22 cellular contexts compared by ENCODE assay signal in the genomic region with DNA sequence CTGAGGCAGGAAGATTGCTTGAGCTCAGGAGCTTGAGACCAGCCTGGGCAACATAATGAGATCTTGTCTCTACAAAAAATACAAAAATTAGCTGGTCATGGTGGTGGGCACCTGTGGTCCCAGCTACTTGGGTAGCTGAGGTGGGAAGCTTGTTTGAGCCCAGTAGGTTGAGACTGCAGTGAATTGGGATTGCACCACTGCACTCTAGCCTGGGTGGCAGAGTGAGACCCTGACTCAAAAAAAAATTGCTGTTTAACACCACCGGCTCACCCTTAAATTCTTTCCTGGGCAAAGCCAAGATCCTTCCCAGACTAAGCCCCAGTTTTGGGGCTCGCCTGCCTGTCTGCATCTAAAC. TPM values are rescaled to one million over a fixed set of nuclear protein-coding genes. Genes with fewer than 3 reads are reported as not detected.
DNase-seq lines count a peak whose midpoint lies in the region; ATAC-seq and TF ChIP-seq lines count a peak whose summit lies in the region.
"Had no signal": no experiment of that assay in that cellular context is flagged by ENCODE, and none has a peak within 500 bp of the region (broad histone marks: within the 10 kb centered on the region; RNA-seq: fewer than 3 reads in every experiment).

No MANE protein-coding gene starts in this region.

- H3K4me3 ChIP-seq in Loucy (ENCODE audit: low read length, poor library complexity, severe bottlenecking) = no peak overlapping the region
- H3K4me3 ChIP-seq: cardiac muscle cell, ovary, testis had no signal

- H3K27me3 ChIP-seq in Loucy (ENCODE audit: insufficient read depth, low read length, poor library complexity, severe bottlenecking) = no peaks in the 10 kb centered on the region
- H3K27me3 ChIP-seq: cardiac muscle cell, ovary, testis had no signal

- no peaks in the 10 kb centered on the region for H3K9me2 ChIP-seq in Loucy (replicated peaks; ENCODE audit: low read depth, low read length)

- H3K4me3 Mint-ChIP-seq in stimulated activated memory B cell treated with anti-CD40 and anti-IgM and Interleukin-4, amounts not matched to agents 10 μg/mL and 1 μg/mL and 100 μg/mL, for 72 hours = no peak overlapping the region
- H3K4me3 Mint-ChIP-seq in WTC11 = no peak overlapping the region
- H3K4me3 Mint-ChIP-seq: activated naive CD8-positive, alpha-beta T cell treated with anti-CD3 and anti-CD28 coated beads, Interleukin-2, amount 10 ng/mL, durations not matched to agents 7 days and 5 days; activated T-cell treated with anti-CD3 and anti-CD28 coated beads, Interleukin-2, amount 50 U/mL, for 24 hours; T-cell had no signal

- peak overlapping the region; percentile 25; the same call in 1 of the 2 replicates for H2AFZ ChIP-seq in Loucy (ENCODE audit: low read length)

- H4K20me1 ChIP-seq in Loucy (ENCODE audit: insufficient read depth, low read length, poor library complexity, severe bottlenecking) = no peaks in the 10 kb centered on the region

- no peak for DNase-seq in T-helper 1 cell
- DNase-seq in NOMO-1 treated with DMSO at 0.1 percent for 48 hours (lab: John Stamatoyannopoulos, UW; ENCODE audit: unreplicated experiment) = no peak
- no peak for DNase-seq in left lobe of liver (ENCODE audit: low spot score)
- no peak for DNase-seq in WTC11 (ENCODE audit: low spot score)
- DNase-seq: activated CD4-positive, alpha-beta T cell treated with anti-CD3 and anti-CD28 coated beads, Interleukin-2, amount 50 U/mL, for 1 hour; activated CD4-positive, CD25-positive, alpha-beta regulatory T cell; activated gamma-delta T cell; activated naive CD8-positive, alpha-beta T cell treated with anti-CD3 and anti-CD28 coated beads, Interleukin-2, amount 10 ng/mL, durations not matched to agents 7 days and 5 days; activated T-cell treated with anti-CD3 and anti-CD28 coated beads, Interleukin-2, amount 50 U/mL, for 24 hours; effector CD8-positive, alpha-beta T cell; GOT3; left colon; NCI-H2171; ovary; stimulated activated naive CD8-positive, alpha-beta T cell treated with anti-CD3 and anti-CD28 coated beads, Interleukin-15, Interleukin-2, amounts not matched to agents 100 U/mL and 50 U/mL, for 24 hours; T-cell had no signal

- no peaks in the 10 kb centered on the region for H3K79me2 ChIP-seq in Loucy (ENCODE audit: insufficient read depth, low read length)

- ATAC-seq in GM19035 (IDR thresholded peaks at IDR 0.05; ENCODE audit: unreplicated experiment) = peak; percentile 5
- ATAC-seq in GM21825 (IDR thresholded peaks at IDR 0.05; ENCODE audit: unreplicated experiment) = peak; percentile 2
- no peak for ATAC-seq in stimulated activated memory B cell treated with anti-CD40 and anti-IgM and Interleukin-4, amounts not matched to agents 10 μg/mL and 1 μg/mL and 100 μg/mL, for 72 hours
- no peak for ATAC-seq in left lobe of liver
- no peak for ATAC-seq in WTC11
- ATAC-seq: T-cell had no signal

- H3K27ac Mint-ChIP-seq in stimulated activated memory B cell treated with anti-CD40 and anti-IgM and Interleukin-4, amounts not matched to agents 10 μg/mL and 1 μg/mL and 100 μg/mL, for 72 hours = peak overlapping the region; percentile 100
- no peak overlapping the region for H3K27ac Mint-ChIP-seq in WTC11
- H3K27ac Mint-ChIP-seq: activated naive CD8-positive, alpha-beta T cell treated with anti-CD3 and anti-CD28 coated beads, Interleukin-2, amount 10 ng/mL, durations not matched to agents 7 days and 5 days; activated T-cell treated with anti-CD3 and anti-CD28 coated beads, Interleukin-2, amount 50 U/mL, for 24 hours; T-cell had no signal

- no peaks in the 10 kb centered on the region for H3K9me3 ChIP-seq in Loucy (ENCODE audit: insufficient read depth, low read depth, low read length)
- H3K9me3 ChIP-seq: ovary, testis had no signal

- H3K27me3 Mint-ChIP-seq in stimulated activated memory B cell treated with anti-CD40 and anti-IgM and Interleukin-4, amounts not matched to agents 10 μg/mL and 1 μg/mL and 100 μg/mL, for 72 hours = no peaks in the 10 kb centered on the region
- no peaks in the 10 kb centered on the region for H3K27me3 Mint-ChIP-seq in WTC11 (ENCODE audit: low read depth)
- H3K27me3 Mint-ChIP-seq: activated T-cell treated with anti-CD3 and anti-CD28 coated beads, Interleukin-2, amount 50 U/mL, for 24 hours; T-cell had no signal

- no peak overlapping the region for H3K9ac ChIP-seq in Loucy (ENCODE audit: low read depth, low read length, poor library complexity, severe bottlenecking)

- no peaks in the 10 kb centered on the region for H3F3A ChIP-seq in Loucy (ENCODE audit: low read depth)

- H3K9me3 Mint-ChIP-seq in stimulated activated memory B cell treated with anti-CD40 and anti-IgM and Interleukin-4, amounts not matched to agents 10 μg/mL and 1 μg/mL and 100 μg/mL, for 72 hours = no peaks in the 10 kb centered on the region
- H3K9me3 Mint-ChIP-seq in WTC11 = no peaks in the 10 kb centered on the region
- H3K9me3 Mint-ChIP-seq: activated naive CD8-positive, alpha-beta T cell treated with anti-CD3 and anti-CD28 coated beads, Interleukin-2, amount 10 ng/mL, durations not matched to agents 7 days and 5 days; activated T-cell treated with anti-CD3 and anti-CD28 coated beads, Interleukin-2, amount 50 U/mL, for 24 hours; T-cell had no signal

- H3K4me1 Mint-ChIP-seq in stimulated activated memory B cell treated with anti-CD40 and anti-IgM and Interleukin-4, amounts not matched to agents 10 μg/mL and 1 μg/mL and 100 μg/mL, for 72 hours = peaks cover 55% of the 10 kb centered on the region
- peaks cover 30% of the 10 kb centered on the region for H3K4me1 Mint-ChIP-seq in WTC11
- H3K4me1 Mint-ChIP-seq: activated naive CD8-positive, alpha-beta T cell treated with anti-CD3 and anti-CD28 coated beads, Interleukin-2, amount 10 ng/mL, durations not matched to agents 7 days and 5 days had no signal

- no peaks in the 10 kb centered on the region for H3K36me3 ChIP-seq in Loucy (ENCODE audit: insufficient read depth, low read length)
- H3K36me3 ChIP-seq: cardiac muscle cell, ovary had no signal

- no peaks in the 10 kb centered on the region for H3K4me1 ChIP-seq in Loucy (ENCODE audit: insufficient read depth, low read length, poor library complexity, severe bottlenecking)

- peaks cover 25% of the 10 kb centered on the region for H3K36me3 Mint-ChIP-seq in stimulated activated memory B cell treated with anti-CD40 and anti-IgM and Interleukin-4, amounts not matched to agents 10 μg/mL and 1 μg/mL and 100 μg/mL, for 72 hours
- no peaks in the 10 kb centered on the region for H3K36me3 Mint-ChIP-seq in WTC11
- H3K36me3 Mint-ChIP-seq: activated naive CD8-positive, alpha-beta T cell treated with anti-CD3 and anti-CD28 coated beads, Interleukin-2, amount 10 ng/mL, durations not matched to agents 7 days and 5 days; T-cell had no signal

- CTCF ChIA-PET in WTC11 (lab: Charles Lee) = interaction anchor here (0.6 to 2.3 kb wide), 19 partner anchors 8 to 270 kb away, joined by 3 to 66 read pairs (median 5); a partner anchor contains a TSS

- POLR2A ChIA-PET in WTC11 (lab: Charles Lee) = interaction anchor here (0.9 to 1.3 kb wide), 3 partner anchors 14 to 25 kb away, joined by 3 to 4 read pairs (median 3); no protein-coding TSS in a partner anchor

- H3K4me2 ChIP-seq in Loucy (ENCODE audit: low read depth, low read length, poor library complexity, severe bottlenecking) = no peak overlapping the region

- TF ChIP-seq CTCF in Loucy (conservative IDR thresholded peaks at IDR 0.05; ENCODE audit: low read length) (no peak), WTC11 (IDR thresholded peaks at IDR 0.05) (no peak)

TF ChIP-seq in WTC11, 78 proteins besides CTCF, POLR2A, EP300 and RAD21 (continues in another document):
- TF ChIP-seq ZNF317 (CRISPR knock-in tag; IDR thresholded peaks at IDR 0.05; ENCODE audit: borderline replicate concordance, low read depth) = no peak
- TF ChIP-seq ZNF416 (CRISPR knock-in tag; IDR thresholded peaks at IDR 0.05) = no peak
- TF ChIP-seq, protein P1, sequence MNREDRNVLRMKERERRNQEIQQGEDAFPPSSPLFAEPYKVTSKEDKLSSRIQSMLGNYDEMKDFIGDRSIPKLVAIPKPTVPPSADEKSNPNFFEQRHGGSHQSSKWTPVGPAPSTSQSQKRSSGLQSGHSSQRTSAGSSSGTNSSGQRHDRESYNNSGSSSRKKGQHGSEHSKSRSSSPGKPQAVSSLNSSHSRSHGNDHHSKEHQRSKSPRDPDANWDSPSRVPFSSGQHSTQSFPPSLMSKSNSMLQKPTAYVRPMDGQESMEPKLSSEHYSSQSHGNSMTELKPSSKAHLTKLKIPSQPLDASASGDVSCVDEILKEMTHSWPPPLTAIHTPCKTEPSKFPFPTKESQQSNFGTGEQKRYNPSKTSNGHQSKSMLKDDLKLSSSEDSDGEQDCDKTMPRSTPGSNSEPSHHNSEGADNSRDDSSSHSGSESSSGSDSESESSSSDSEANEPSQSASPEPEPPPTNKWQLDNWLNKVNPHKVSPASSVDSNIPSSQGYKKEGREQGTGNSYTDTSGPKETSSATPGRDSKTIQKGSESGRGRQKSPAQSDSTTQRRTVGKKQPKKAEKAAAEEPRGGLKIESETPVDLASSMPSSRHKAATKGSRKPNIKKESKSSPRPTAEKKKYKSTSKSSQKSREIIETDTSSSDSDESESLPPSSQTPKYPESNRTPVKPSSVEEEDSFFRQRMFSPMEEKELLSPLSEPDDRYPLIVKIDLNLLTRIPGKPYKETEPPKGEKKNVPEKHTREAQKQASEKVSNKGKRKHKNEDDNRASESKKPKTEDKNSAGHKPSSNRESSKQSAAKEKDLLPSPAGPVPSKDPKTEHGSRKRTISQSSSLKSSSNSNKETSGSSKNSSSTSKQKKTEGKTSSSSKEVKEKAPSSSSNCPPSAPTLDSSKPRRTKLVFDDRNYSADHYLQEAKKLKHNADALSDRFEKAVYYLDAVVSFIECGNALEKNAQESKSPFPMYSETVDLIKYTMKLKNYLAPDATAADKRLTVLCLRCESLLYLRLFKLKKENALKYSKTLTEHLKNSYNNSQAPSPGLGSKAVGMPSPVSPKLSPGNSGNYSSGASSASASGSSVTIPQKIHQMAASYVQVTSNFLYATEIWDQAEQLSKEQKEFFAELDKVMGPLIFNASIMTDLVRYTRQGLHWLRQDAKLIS (CRISPR knock-in tag; IDR thresholded peaks at IDR 0.05; ENCODE audit: borderline replicate concordance) = no peak
- TF ChIP-seq, protein P2, sequence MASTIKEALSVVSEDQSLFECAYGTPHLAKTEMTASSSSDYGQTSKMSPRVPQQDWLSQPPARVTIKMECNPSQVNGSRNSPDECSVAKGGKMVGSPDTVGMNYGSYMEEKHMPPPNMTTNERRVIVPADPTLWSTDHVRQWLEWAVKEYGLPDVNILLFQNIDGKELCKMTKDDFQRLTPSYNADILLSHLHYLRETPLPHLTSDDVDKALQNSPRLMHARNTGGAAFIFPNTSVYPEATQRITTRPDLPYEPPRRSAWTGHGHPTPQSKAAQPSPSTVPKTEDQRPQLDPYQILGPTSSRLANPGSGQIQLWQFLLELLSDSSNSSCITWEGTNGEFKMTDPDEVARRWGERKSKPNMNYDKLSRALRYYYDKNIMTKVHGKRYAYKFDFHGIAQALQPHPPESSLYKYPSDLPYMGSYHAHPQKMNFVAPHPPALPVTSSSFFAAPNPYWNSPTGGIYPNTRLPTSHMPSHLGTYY (CRISPR knock-in tag; IDR thresholded peaks at IDR 0.05) = no peak
- no peak for TF ChIP-seq JUN (CRISPR knock-in tag; IDR thresholded peaks at IDR 0.05)

RNA-seq across cellular contexts. Expression of a gene that starts 6.6 kb away (rescaled TPM):
- 9.3 TPM for total RNA-seq in left lobe of liver
- 19.5 to 22.6 TPM (median 21.0 TPM) in 3 replicates for total RNA-seq in WTC11 (2021)

RNA-seq across cellular contexts. Expression of a gene that starts 30.5 kb away (rescaled TPM):
- 68.7 TPM for total RNA-seq in left lobe of liver
- 584 to 663 TPM (median 611 TPM) in 3 replicates for total RNA-seq in WTC11 (2021)

RNA-seq across cellular contexts. Expression of a gene that starts 30.6 kb away (rescaled TPM):
- total RNA-seq in left lobe of liver = 23.1 TPM
- 44.8 to 46.2 TPM (median 46.0 TPM) in 3 replicates for total RNA-seq in WTC11 (2021)

Comparison
In these comparisons a context has a peak if more than half of its experiments do, and no peak if none do; other contexts are left out.
1. ATAC-seq: peak in GM19035 (single experiment) and GM21825 (single experiment); none in stimulated activated memory B cell treated with anti-CD40 and anti-IgM and Interleukin-4, amounts not matched to agents 10 μg/mL and 1 μg/mL and 100 μg/mL, for 72 hours (single experiment), left lobe of liver (single experiment) and WTC11 (single experiment).